In the genomic region with DNA sequence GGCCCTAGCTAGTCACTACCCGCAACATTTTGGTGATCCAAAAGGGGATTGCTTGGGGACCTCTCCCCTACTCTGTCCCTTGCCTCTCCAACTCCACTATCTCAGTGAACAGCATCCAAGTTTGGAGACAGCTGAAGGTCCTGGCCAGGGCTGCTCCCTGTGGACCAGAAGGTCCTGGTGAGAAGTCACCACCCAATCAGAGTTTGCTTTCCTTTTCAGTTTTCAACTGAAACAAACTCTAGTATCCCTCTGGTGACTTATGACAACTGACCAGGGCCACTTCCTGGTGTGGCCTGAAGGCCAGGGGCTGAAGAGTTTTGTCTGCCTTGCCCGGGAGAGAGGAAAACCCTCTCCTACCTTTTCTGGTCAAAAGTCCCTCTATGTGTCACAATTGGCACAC, we compare ENCODE assay signal across 23 cellular contexts. TPM values are rescaled to one million over a fixed set of nuclear protein-coding genes. Genes with fewer than 3 reads are reported as not detected.
A peak's percentile ranks its signal among the peaks of the same experiment; 100 is the strongest.
DNase-seq lines count a peak whose midpoint lies in the region; ATAC-seq lines count a peak whose summit lies in the region.
"Had no signal": no experiment of that assay in that cellular context is flagged by ENCODE, and none has a peak within 500 bp of the region (broad histone marks: within the 10 kb centered on the region; RNA-seq: fewer than 3 reads in every experiment).

No MANE protein-coding gene starts in this region.

- no peaks in the 10 kb centered on the region for H3K9me3 ChIP-seq in CD8-positive, alpha-beta memory T cell (ENCODE audit: low read length)
- H3K9me3 ChIP-seq in naive thymus-derived CD4-positive, alpha-beta T cell (ENCODE audit: control insufficient read depth in 2 of 3, low read length in 3 of 3) = no peaks in the 10 kb centered on the region
- H3K9me3 ChIP-seq: A549, gastrocnemius medialis, MG63, stomach had no signal

- H3K27me3 Mint-ChIP-seq in activated CD4-positive, alpha-beta T cell treated with anti-CD3 and anti-CD28 coated beads, Interleukin-2, amount 10 ng/mL, durations not matched to agents 7 days and 5 days = no peaks in the 10 kb centered on the region
- no peaks in the 10 kb centered on the region for H3K27me3 Mint-ChIP-seq in CD8-positive, alpha-beta memory T cell
- no peaks in the 10 kb centered on the region for H3K27me3 Mint-ChIP-seq in activated T-helper 2 cell treated with anti-CD3 and anti-CD28 coated beads, Interferon-gamma antibody, Interleukin-2, Interleukin-4, amounts not matched to agents 10 μg/mL and 5 μg/mL and 100 μg/mL, durations not matched to agents 14 hours and 24 hours and 36 hours (ENCODE audit: low read depth)
- H3K27me3 Mint-ChIP-seq in naive thymus-derived CD4-positive, alpha-beta T cell = no peaks in the 10 kb centered on the region

- H3K4me3 Mint-ChIP-seq in activated CD4-positive, alpha-beta T cell treated with anti-CD3 and anti-CD28 coated beads, Interleukin-2, amount 10 ng/mL, durations not matched to agents 7 days and 5 days = peak overlapping the region; percentile 21
- H3K4me3 Mint-ChIP-seq in CD8-positive, alpha-beta memory T cell = peak overlapping the region; percentile 69 to 94 (median 90)
- H3K4me3 Mint-ChIP-seq in activated T-helper 2 cell treated with anti-CD3 and anti-CD28 coated beads, Interferon-gamma antibody, Interleukin-2, Interleukin-4, amounts not matched to agents 10 μg/mL and 5 μg/mL and 100 μg/mL, durations not matched to agents 14 hours and 24 hours and 36 hours (ENCODE audit: low read depth) = peak overlapping the region; percentile 77
- peak overlapping the region in 9 of 10 donors; percentile 18 to 83 (median 75) for H3K4me3 Mint-ChIP-seq in naive thymus-derived CD4-positive, alpha-beta T cell
- H3K4me3 Mint-ChIP-seq: memory B cell, nephron had no signal

- H3K4me1 ChIP-seq in CD8-positive, alpha-beta memory T cell (ENCODE audit: insufficient read depth, low read length) = peaks cover 86% of the 10 kb centered on the region
- H3K4me1 ChIP-seq in naive thymus-derived CD4-positive, alpha-beta T cell (ENCODE audit: control insufficient read depth in 2 of 2, insufficient read depth in 2 of 2, low read length in 2 of 2) = peaks cover 75 to 77% of the 10 kb centered on the region in 2 donors
- H3K4me1 ChIP-seq: A549, gastrocnemius medialis had no signal

- no peak overlapping the region for H3K27ac ChIP-seq in CD8-positive, alpha-beta memory T cell (ENCODE audit: low read depth, low read length)
- no peak overlapping the region for H3K27ac ChIP-seq in naive thymus-derived CD4-positive, alpha-beta T cell (ENCODE audit: low read depth, low read length)
- H3K27ac ChIP-seq: A549, dorsolateral prefrontal cortex, gastrocnemius medialis had no signal

- POLR2A ChIA-PET in activated CD4-positive, alpha-beta T cell treated with anti-CD3 and anti-CD28 coated beads, Interleukin-2, amount 10 ng/mL, durations not matched to agents 7 days and 5 days (lab: Charles Lee) = no interaction called here
- POLR2A ChIA-PET in CD8-positive, alpha-beta memory T cell (lab: Charles Lee) = interaction anchor here (1.1 to 2.2 kb wide), 3 partner anchors 11 to 21 kb away, joined by 3 to 8 read pairs (median 6); no protein-coding TSS in a partner anchor
- POLR2A ChIA-PET in naive thymus-derived CD4-positive, alpha-beta T cell (lab: Charles Lee) = interaction anchor here (0.9 kb wide), 2 partner anchors 10 to 14 kb away, joined by 3 to 4 read pairs; no protein-coding TSS in a partner anchor

- no peak overlapping the region for H3K4me3 ChIP-seq in CD8-positive, alpha-beta memory T cell (ENCODE audit: low read length)
- peak overlapping the region; percentile 7 for H3K4me3 ChIP-seq in naive thymus-derived CD4-positive, alpha-beta T cell (ENCODE audit: low read length)
- H3K4me3 ChIP-seq: A549, dorsolateral prefrontal cortex, gastrocnemius medialis, GM12878, MG63 had no signal

- DNase-seq in activated CD4-positive, alpha-beta T cell treated with anti-CD3 and anti-CD28 coated beads, Interleukin-2, amount 10 ng/mL, durations not matched to agents 7 days and 5 days = no peak
- no peak for DNase-seq in activated CD4-positive, alpha-beta T cell treated with anti-CD3 and anti-CD28 coated beads, Interleukin-2, amount 50 U/mL, for 4 hours
- no peak for DNase-seq in CD8-positive, alpha-beta memory T cell
- no peak for DNase-seq in activated T-helper 2 cell treated with anti-CD3 and anti-CD28 coated beads, Interferon-gamma antibody, Interleukin-2, Interleukin-4, amounts not matched to agents 10 μg/mL and 5 μg/mL and 100 μg/mL, durations not matched to agents 14 hours and 24 hours and 36 hours (ENCODE audit: low spot score)
- DNase-seq in naive thymus-derived CD4-positive, alpha-beta T cell = no peak
- no peak for DNase-seq in HuH-7 (ENCODE audit: low spot score)
- DNase-seq in epidermal melanocyte (ENCODE audit: insufficient read length, low spot score) = no peak
- DNase-seq: activated CD4-positive, CD25-positive, alpha-beta regulatory T cell; activated CD8-positive, alpha-beta memory T cell treated with anti-CD3 and anti-CD28 coated beads, Interleukin-2, amount 50 U/mL, for 48 hours; DMS 273 treated with DMSO at 0.1 percent for 48 hours; dorsolateral prefrontal cortex; gastrocnemius medialis; kidney; MG63; stomach had no signal

- peak overlapping the region; percentile 87 for H3K27ac Mint-ChIP-seq in activated CD4-positive, alpha-beta T cell treated with anti-CD3 and anti-CD28 coated beads, Interleukin-2, amount 10 ng/mL, durations not matched to agents 7 days and 5 days
- H3K27ac Mint-ChIP-seq in CD8-positive, alpha-beta memory T cell = peak overlapping the region in 7 of 8 donors; percentile 70 to 98 (median 95)
- peak overlapping the region; percentile 97 for H3K27ac Mint-ChIP-seq in activated T-helper 2 cell treated with anti-CD3 and anti-CD28 coated beads, Interferon-gamma antibody, Interleukin-2, Interleukin-4, amounts not matched to agents 10 μg/mL and 5 μg/mL and 100 μg/mL, durations not matched to agents 14 hours and 24 hours and 36 hours
- H3K27ac Mint-ChIP-seq in naive thymus-derived CD4-positive, alpha-beta T cell = peak overlapping the region in 6 of 9 donors; percentile 84 to 92 (median 90)
- H3K27ac Mint-ChIP-seq: memory B cell, nephron had no signal

- H3K27me3 ChIP-seq in CD8-positive, alpha-beta memory T cell (ENCODE audit: insufficient read depth, low read length, poor library complexity, severe bottlenecking) = no peaks in the 10 kb centered on the region
- H3K27me3 ChIP-seq in naive thymus-derived CD4-positive, alpha-beta T cell (ENCODE audit: control insufficient read depth in 2 of 2, insufficient read depth in 2 of 2, low read length in 2 of 2) = no peaks in the 10 kb centered on the region

- no peak for ATAC-seq in naive thymus-derived CD4-positive, alpha-beta T cell
- no peak for ATAC-seq in HG03095 (IDR thresholded peaks at IDR 0.05; ENCODE audit: unreplicated experiment)
- ATAC-seq: A549, gastrocnemius medialis, GM12878 had no signal

- H3K9me3 Mint-ChIP-seq in activated CD4-positive, alpha-beta T cell treated with anti-CD3 and anti-CD28 coated beads, Interleukin-2, amount 10 ng/mL, durations not matched to agents 7 days and 5 days = no peaks in the 10 kb centered on the region
- H3K9me3 Mint-ChIP-seq in CD8-positive, alpha-beta memory T cell = no peaks in the 10 kb centered on the region
- H3K9me3 Mint-ChIP-seq in activated T-helper 2 cell treated with anti-CD3 and anti-CD28 coated beads, Interferon-gamma antibody, Interleukin-2, Interleukin-4, amounts not matched to agents 10 μg/mL and 5 μg/mL and 100 μg/mL, durations not matched to agents 14 hours and 24 hours and 36 hours = no peaks in the 10 kb centered on the region
- H3K9me3 Mint-ChIP-seq in naive thymus-derived CD4-positive, alpha-beta T cell = no peaks in the 10 kb centered on the region
- H3K9me3 Mint-ChIP-seq: memory B cell, nephron had no signal

- intact Hi-C loops in activated T-helper 2 cell treated with anti-CD3 and anti-CD28 coated beads, Interferon-gamma antibody, Interleukin-2, Interleukin-4, amounts not matched to agents 10 μg/mL and 5 μg/mL and 100 μg/mL, durations not matched to agents 14 hours and 24 hours and 36 hours (cut with micrococcal nuclease) = loop anchor here (5.0 kb wide), 1 partner anchor 88 kb away; no protein-coding TSS in a partner anchor
- intact Hi-C loops in naive thymus-derived CD4-positive, alpha-beta T cell (cut with micrococcal nuclease) = loop anchor here in 1 of 2 donors (5.0 kb wide), 2 partner anchors 63 to 708 kb away; partner anchors contain the start of gene BCL9L

- H3K4me1 Mint-ChIP-seq in activated CD4-positive, alpha-beta T cell treated with anti-CD3 and anti-CD28 coated beads, Interleukin-2, amount 10 ng/mL, durations not matched to agents 7 days and 5 days = peaks cover 83% of the 10 kb centered on the region
- peaks cover 0 to 92% (median 88%) of the 10 kb centered on the region in 3 donors for H3K4me1 Mint-ChIP-seq in CD8-positive, alpha-beta memory T cell
- H3K4me1 Mint-ChIP-seq in activated T-helper 2 cell treated with anti-CD3 and anti-CD28 coated beads, Interferon-gamma antibody, Interleukin-2, Interleukin-4, amounts not matched to agents 10 μg/mL and 5 μg/mL and 100 μg/mL, durations not matched to agents 14 hours and 24 hours and 36 hours (ENCODE audit: low read depth) = peaks cover 81% of the 10 kb centered on the region
- H3K4me1 Mint-ChIP-seq in naive thymus-derived CD4-positive, alpha-beta T cell = peaks cover 65 to 97% (median 92%) of the 10 kb centered on the region in 7 donors
- H3K4me1 Mint-ChIP-seq: nephron had no signal

- peaks cover 58% of the 10 kb centered on the region for H3K36me3 Mint-ChIP-seq in activated CD4-positive, alpha-beta T cell treated with anti-CD3 and anti-CD28 coated beads, Interleukin-2, amount 10 ng/mL, durations not matched to agents 7 days and 5 days (ENCODE audit: low read depth)
- H3K36me3 Mint-ChIP-seq in CD8-positive, alpha-beta memory T cell = peaks cover 0 to 56% (median 0%) of the 10 kb centered on the region in 3 donors
- H3K36me3 Mint-ChIP-seq in activated T-helper 2 cell treated with anti-CD3 and anti-CD28 coated beads, Interferon-gamma antibody, Interleukin-2, Interleukin-4, amounts not matched to agents 10 μg/mL and 5 μg/mL and 100 μg/mL, durations not matched to agents 14 hours and 24 hours and 36 hours (ENCODE audit: low read depth) = peaks cover 62% of the 10 kb centered on the region
- H3K36me3 Mint-ChIP-seq in naive thymus-derived CD4-positive, alpha-beta T cell = peaks cover 0 to 23% (median 8%) of the 10 kb centered on the region in 5 donors
- H3K36me3 Mint-ChIP-seq: memory B cell had no signal

- H3K36me3 ChIP-seq in CD8-positive, alpha-beta memory T cell (ENCODE audit: insufficient read depth, low read length) = no peaks in the 10 kb centered on the region
- H3K36me3 ChIP-seq in naive thymus-derived CD4-positive, alpha-beta T cell (ENCODE audit: control insufficient read depth in 2 of 3, insufficient read depth in 3 of 3, low read length in 3 of 3) = no peaks in the 10 kb centered on the region
- H3K36me3 ChIP-seq: gastrocnemius medialis, MG63, stomach had no signal

- CTCF ChIA-PET in activated CD4-positive, alpha-beta T cell treated with anti-CD3 and anti-CD28 coated beads, Interleukin-2, amount 10 ng/mL, durations not matched to agents 7 days and 5 days (lab: Charles Lee) = interaction anchor here (1.0 to 2.5 kb wide), 7 partner anchors 10 to 76 kb away, joined by 3 to 10 read pairs (median 5); partner anchors contain the start of gene MPZL3
- CTCF ChIA-PET in CD8-positive, alpha-beta memory T cell (lab: Charles Lee) = interaction anchor here (0.7 to 2.0 kb wide), 5 partner anchors 17 to 85 kb away, joined by 3 to 6 read pairs (median 3); partner anchors contain the start of gene CD3E
- CTCF ChIA-PET in naive thymus-derived CD4-positive, alpha-beta T cell (lab: Charles Lee) = interaction anchor here (0.6 to 1.0 kb wide), 2 partner anchors 19 to 21 kb away, joined by 3 read pairs; no protein-coding TSS in a partner anchor

RNA-seq across cellular contexts. Expression of gene JAML, which starts 5.1 kb away (rescaled TPM):
- total RNA-seq in activated CD4-positive, alpha-beta T cell treated with anti-CD3 and anti-CD28 coated beads, Interleukin-2, amount 10 ng/mL, durations not matched to agents 7 days and 5 days = 100 to 1,000 TPM; 117 to 122 TPM
- total RNA-seq in CD8-positive, alpha-beta memory T cell = 100 to 1,000 TPM; 363 to 387 TPM
- 210 TPM for polyA plus RNA-seq in CD8-positive, alpha-beta memory T cell
- total RNA-seq in activated T-helper 2 cell treated with anti-CD3 and anti-CD28 coated beads, Interferon-gamma antibody, Interleukin-2, Interleukin-4, amounts not matched to agents 10 μg/mL and 5 μg/mL and 100 μg/mL, durations not matched to agents 14 hours and 24 hours and 36 hours = 377 and 389 TPM in 2 replicates
- 100 to 1,000 TPM in 3 of 5 experiments, 10 to 100 TPM in 2; 64.3 to 120 (median 118) TPM for total RNA-seq in naive thymus-derived CD4-positive, alpha-beta T cell
- polyA plus RNA-seq in naive thymus-derived CD4-positive, alpha-beta T cell = 100 to 1,000 TPM in 1 of 2 donors, 10 to 100 TPM in 1; 94.1 to 195 TPM
- total RNA-seq: bronchial epithelial cell had no signal
- polyA plus RNA-seq: A549, BJ had no signal

RNA-seq across cellular contexts. Expression of gene MPZL3, which starts 32.5 kb away (rescaled TPM):
- total RNA-seq in activated CD4-positive, alpha-beta T cell treated with anti-CD3 and anti-CD28 coated beads, Interleukin-2, amount 10 ng/mL, durations not matched to agents 7 days and 5 days = 10 to 100 TPM; 21.2 to 22.0 TPM
- 100 to 1,000 TPM; 113 to 119 TPM for total RNA-seq in CD8-positive, alpha-beta memory T cell
- polyA plus RNA-seq in CD8-positive, alpha-beta memory T cell = 10.6 TPM
- total RNA-seq in activated T-helper 2 cell treated with anti-CD3 and anti-CD28 coated beads, Interferon-gamma antibody, Interleukin-2, Interleukin-4, amounts not matched to agents 10 μg/mL and 5 μg/mL and 100 μg/mL, durations not matched to agents 14 hours and 24 hours and 36 hours = 49.5 and 49.7 TPM in 2 replicates
- 10 to 100 TPM; 13.3 to 17.4 (median 17.0) TPM for total RNA-seq in naive thymus-derived CD4-positive, alpha-beta T cell
- polyA plus RNA-seq in naive thymus-derived CD4-positive, alpha-beta T cell = 1 to 10 TPM; 3.6 to 4.6 TPM

RNA-seq across cellular contexts. Expression of gene SCN2B, which starts 43.3 kb away (rescaled TPM):
- not detected for total RNA-seq in activated CD4-positive, alpha-beta T cell treated with anti-CD3 and anti-CD28 coated beads, Interleukin-2, amount 10 ng/mL, durations not matched to agents 7 days and 5 days
- not detected for total RNA-seq in CD8-positive, alpha-beta memory T cell
- not detected for polyA plus RNA-seq in CD8-positive, alpha-beta memory T cell
- total RNA-seq in activated T-helper 2 cell treated with anti-CD3 and anti-CD28 coated beads, Interferon-gamma antibody, Interleukin-2, Interleukin-4, amounts not matched to agents 10 μg/mL and 5 μg/mL and 100 μg/mL, durations not matched to agents 14 hours and 24 hours and 36 hours = 0.02 TPM in 1 of 2 replicates, not detected in the other
- not detected for total RNA-seq in naive thymus-derived CD4-positive, alpha-beta T cell
- polyA plus RNA-seq in naive thymus-derived CD4-positive, alpha-beta T cell = not detected
- total RNA-seq: GM12878 had no signal
- polyA plus RNA-seq: A549, BJ had no signal

RNA-seq across cellular contexts. Expression of gene MPZL2, which starts 44.4 kb away (rescaled TPM):
- total RNA-seq in activated CD4-positive, alpha-beta T cell treated with anti-CD3 and anti-CD28 coated beads, Interleukin-2, amount 10 ng/mL, durations not matched to agents 7 days and 5 days = 1 to 10 TPM; 5.5 to 6.0 TPM
- 1 to 10 TPM; 4.5 to 5.5 TPM for total RNA-seq in CD8-positive, alpha-beta memory T cell
- 0.36 TPM for polyA plus RNA-seq in CD8-positive, alpha-beta memory T cell
- total RNA-seq in activated T-helper 2 cell treated with anti-CD3 and anti-CD28 coated beads, Interferon-gamma antibody, Interleukin-2, Interleukin-4, amounts not matched to agents 10 μg/mL and 5 μg/mL and 100 μg/mL, durations not matched to agents 14 hours and 24 hours and 36 hours = 13.9 and 14.6 TPM in 2 replicates
- total RNA-seq in naive thymus-derived CD4-positive, alpha-beta T cell = 1 to 10 TPM in 4 of 5 experiments, under 1 TPM in 1; 0.69 to 5.9 (median 1.6) TPM
- 1 to 10 TPM; 1.2 to 1.5 TPM for polyA plus RNA-seq in naive thymus-derived CD4-positive, alpha-beta T cell
- total RNA-seq: OCI-LY7 had no signal
- polyA plus RNA-seq: BJ had no signal

Comparison
In these comparisons a context has a peak if more than half of its experiments do, and no peak if none do; other contexts are left out.
1. H3K4me3 Mint-ChIP-seq: peak in every context shown above with its lines; median percentile 90 in CD8-positive, alpha-beta memory T cell; 77 in activated T-helper 2 cell treated with anti-CD3 and anti-CD28 coated beads, Interferon-gamma antibody, Interleukin-2, Interleukin-4, amounts not matched to agents 10 μg/mL and 5 μg/mL and 100 μg/mL, durations not matched to agents 14 hours and 24 hours and 36 hours; 75 in naive thymus-derived CD4-positive, alpha-beta T cell; 21 in activated CD4-positive, alpha-beta T cell treated with anti-CD3 and anti-CD28 coated beads, Interleukin-2, amount 10 ng/mL, durations not matched to agents 7 days and 5 days.